Comparison of ENCODE assay signal across 8 cellular contexts in genomic region chr19:39792999-39793546, GRCh38. TPM values are rescaled to one million over a fixed set of nuclear protein-coding genes. Genes with fewer than 3 reads are reported as not detected.
DNase-seq lines count a peak whose midpoint lies in the region; ATAC-seq lines count a peak whose summit lies in the region.

No MANE protein-coding gene starts in this region.

- ATAC-seq in HG03196 (IDR thresholded peaks at IDR 0.05; ENCODE audit: unreplicated experiment) (peak; percentile 80), left lobe of liver (peak; percentile 100), HG03342 (IDR thresholded peaks at IDR 0.05; ENCODE audit: unreplicated experiment) (no peak)

- peaks cover 14% of the 10 kb centered on the region for H3K4me1 Mint-ChIP-seq in activated CD4-positive, alpha-beta T cell treated with anti-CD3 and anti-CD28 coated beads, Interleukin-2, amount 10 ng/mL, durations not matched to agents 7 days and 5 days

- H3K36me3 Mint-ChIP-seq in activated CD4-positive, alpha-beta T cell treated with anti-CD3 and anti-CD28 coated beads, Interleukin-2, amount 10 ng/mL, durations not matched to agents 7 days and 5 days (ENCODE audit: low read depth), result peaks cover 2% of the 10 kb centered on the region

- POLR2A ChIA-PET in activated CD4-positive, alpha-beta T cell treated with anti-CD3 and anti-CD28 coated beads, Interleukin-2, amount 10 ng/mL, durations not matched to agents 7 days and 5 days (lab: Charles Lee), result no interaction called here

- no peak overlapping the region for H3K27ac Mint-ChIP-seq in activated CD4-positive, alpha-beta T cell treated with anti-CD3 and anti-CD28 coated beads, Interleukin-2, amount 10 ng/mL, durations not matched to agents 7 days and 5 days

- peak overlapping the region; percentile 73 for H3K4me3 Mint-ChIP-seq in activated CD4-positive, alpha-beta T cell treated with anti-CD3 and anti-CD28 coated beads, Interleukin-2, amount 10 ng/mL, durations not matched to agents 7 days and 5 days

- DNase-seq in GM04504 (ENCODE audit: low read depth) (peak; percentile 58), NCI-H510A treated with DMSO at 0.1 percent for 48 hours (lab: John Stamatoyannopoulos, UW) (peak; percentile 31), dedifferentiated amniotic fluid mesenchymal stem cell (ENCODE audit: extremely low spot score) (peak; percentile 81), left lobe of liver (ENCODE audit: low spot score) (peak; percentile 71)
- peak; percentile 78 for DNase-seq in activated CD4-positive, alpha-beta T cell treated with anti-CD3 and anti-CD28 coated beads, Interleukin-2, amount 10 ng/mL, durations not matched to agents 7 days and 5 days
- peak; percentile 61 to 68 for DNase-seq in stimulated activated CD4-positive, alpha-beta T cell treated with anti-CD3 and anti-CD28 coated beads, Interleukin-1b, Interleukin-23, amount 100 ng/mL, for 4 hours (ENCODE audit: low read depth in 2 of 2)

- CTCF ChIA-PET in activated CD4-positive, alpha-beta T cell treated with anti-CD3 and anti-CD28 coated beads, Interleukin-2, amount 10 ng/mL, durations not matched to agents 7 days and 5 days (lab: Charles Lee), result interaction anchor here (0.7 to 2.9 kb wide), 13 partner anchors 9 to 393 kb away, joined by 3 to 31 read pairs (median 3); no protein-coding TSS in a partner anchor

- H3K9me3 Mint-ChIP-seq in activated CD4-positive, alpha-beta T cell treated with anti-CD3 and anti-CD28 coated beads, Interleukin-2, amount 10 ng/mL, durations not matched to agents 7 days and 5 days, result peaks cover 7% of the 10 kb centered on the region

- peaks cover 21% of the 10 kb centered on the region for H3K27me3 Mint-ChIP-seq in activated CD4-positive, alpha-beta T cell treated with anti-CD3 and anti-CD28 coated beads, Interleukin-2, amount 10 ng/mL, durations not matched to agents 7 days and 5 days

RNA-seq across cellular contexts. Expression of gene LEUTX, which starts 14.4 kb away (rescaled TPM):
- total RNA-seq in activated CD4-positive, alpha-beta T cell treated with anti-CD3 and anti-CD28 coated beads, Interleukin-2, amount 10 ng/mL, durations not matched to agents 7 days and 5 days, result not detected
- not detected for total RNA-seq in left lobe of liver

RNA-seq across cellular contexts. Expression of gene DYRK1B, which starts 40.9 kb away (rescaled TPM):
- total RNA-seq in activated CD4-positive, alpha-beta T cell treated with anti-CD3 and anti-CD28 coated beads, Interleukin-2, amount 10 ng/mL, durations not matched to agents 7 days and 5 days, result 10 to 100 TPM; 10.9 to 11.5 TPM
- 5.5 TPM for total RNA-seq in left lobe of liver

RNA-seq across cellular contexts. Expression of gene FBL, which starts 53.1 kb away (rescaled TPM):
- total RNA-seq in activated CD4-positive, alpha-beta T cell treated with anti-CD3 and anti-CD28 coated beads, Interleukin-2, amount 10 ng/mL, durations not matched to agents 7 days and 5 days, result 100 to 1,000 TPM; 330 to 377 TPM
- total RNA-seq in left lobe of liver, result 43.0 TPM

RNA-seq across cellular contexts. Expression of gene CLC, which starts 55.2 kb away (rescaled TPM):
- not detected for total RNA-seq in activated CD4-positive, alpha-beta T cell treated with anti-CD3 and anti-CD28 coated beads, Interleukin-2, amount 10 ng/mL, durations not matched to agents 7 days and 5 days
- not detected for total RNA-seq in left lobe of liver

Comparison
In these comparisons a context has a peak if more than half of its experiments do, and no peak if none do; other contexts are left out.
1. DNase-seq: peak in every context shown above with its lines; median percentile 81 in dedifferentiated amniotic fluid mesenchymal stem cell; 78 in activated CD4-positive, alpha-beta T cell treated with anti-CD3 and anti-CD28 coated beads, Interleukin-2, amount 10 ng/mL, durations not matched to agents 7 days and 5 days; 71 in left lobe of liver; 64 in stimulated activated CD4-positive, alpha-beta T cell treated with anti-CD3 and anti-CD28 coated beads, Interleukin-1b, Interleukin-23, amount 100 ng/mL, for 4 hours; 58 in GM04504; 31 in NCI-H510A treated with DMSO at 0.1 percent for 48 hours.